Comparison of ENCODE assay signal across 8 cellular contexts in the genomic region with DNA sequence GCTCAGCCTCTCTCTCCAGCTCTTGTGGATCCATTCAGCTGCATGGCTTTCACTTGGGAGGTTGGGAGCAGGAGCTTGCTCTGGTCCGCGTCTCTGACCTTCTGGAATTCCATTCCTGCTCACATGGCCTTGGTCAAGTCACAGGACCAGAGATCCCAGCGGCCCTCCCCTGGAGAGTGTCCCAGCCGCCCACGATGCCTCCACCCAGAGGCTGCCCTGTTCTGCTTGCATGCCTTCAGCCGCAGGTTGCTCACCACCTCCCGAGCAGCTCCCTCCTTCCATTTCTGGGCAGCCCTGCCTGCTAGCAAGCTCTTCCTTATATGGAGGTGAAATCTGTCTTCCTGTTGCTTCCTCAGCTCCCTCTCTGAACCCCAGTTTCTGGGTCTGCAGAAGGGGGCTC. TPM values are rescaled to one million over a fixed set of nuclear protein-coding genes. Genes with fewer than 3 reads are reported as not detected.
A peak's percentile ranks its signal among the peaks of the same experiment; 100 is the strongest.
DNase-seq lines count a peak whose midpoint lies in the region; ATAC-seq, FAIRE-seq and TF ChIP-seq lines count a peak whose summit lies in the region.

No MANE protein-coding gene starts in this region.

- H3K4me3 ChIP-seq in A549: no peak overlapping the region
- no peak overlapping the region for H3K4me3 ChIP-seq in esophagus squamous epithelium
- H3K4me3 ChIP-seq in lower leg skin (ENCODE audit: low read depth, poor library complexity, severe bottlenecking): no peak overlapping the region

- no peak overlapping the region for H3K4me3 Mint-ChIP-seq in nephron

- FAIRE-seq in A549 (lab: Jason Lieb, UNC): no peak

- no peaks in the 10 kb centered on the region for H3K36me3 Mint-ChIP-seq in nephron (ENCODE audit: low read depth)

- peak overlapping the region; percentile 94 to 95; a peak in 5 of 6 replicates for H3K27ac ChIP-seq in A549
- H3K27ac ChIP-seq in esophagus squamous epithelium: peak overlapping the region; percentile 66 to 79 (median 69)

- H3K9me3 Mint-ChIP-seq in nephron: no peaks in the 10 kb centered on the region

- POLR2A ChIA-PET in A549 (lab: Yijun Ruan, JAX): interaction anchor here (0.7 kb wide), 1 partner anchor 8 kb away, joined by 7 read pairs; no protein-coding TSS in a partner anchor

- 77% methylated on average over 7 of the region's 7 CpGs for WGBS in A549 (ENCODE audit: missing lambda C conversion rate)
- 22 to 52% methylated on average over 6 to 7 of the region's 7 CpGs for WGBS in esophagus squamous epithelium, 2 donors
- WGBS in lower leg skin, 2 donors: 37 to 51% methylated on average over 7 of the region's 7 CpGs

- H3K9me3 ChIP-seq in A549 (no peaks in the 10 kb centered on the region), esophagus squamous epithelium (no peaks in the 10 kb centered on the region)

- peak overlapping the region; percentile 84; the same call in 2 of the 3 replicates for H3K4me2 ChIP-seq in A549

- DNase-seq in A549 (ENCODE audit: low read depth in 1 of 2, low spot score in 1 of 2): no peak
- peak; percentile 59 for DNase-seq in HT-29 (ENCODE audit: low spot score)
- no peak for DNase-seq in esophagus squamous epithelium (lab: John Stamatoyannopoulos, UW)
- no peak for DNase-seq in DMS 273 (lab: John Stamatoyannopoulos, UW; ENCODE audit: unreplicated experiment)
- no peak for DNase-seq in lower leg skin (ENCODE audit: low spot score in 2 of 2)
- DNase-seq in HuH-7.5 (ENCODE audit: low spot score): no peak

- peaks cover 49% of the 10 kb centered on the region for H3K4me1 Mint-ChIP-seq in nephron

- TF ChIP-seq RAD21 in A549 (conservative IDR thresholded peaks at IDR 0.05 in 1 of 2, IDR thresholded peaks at IDR 0.05 in 1 of 2): no peak

- peaks cover 0 to 8% (median 0%) of the 10 kb centered on the region in 3 donors for H3K36me3 ChIP-seq in esophagus squamous epithelium

- H3K4me1 ChIP-seq in A549 (peaks cover 76% of the 10 kb centered on the region), esophagus squamous epithelium (peaks cover 39 to 86% (median 49%) of the 10 kb centered on the region in 3 donors)

- H3K27me3 Mint-ChIP-seq in nephron (ENCODE audit: low read depth): no peaks in the 10 kb centered on the region

- H3K27me3 ChIP-seq in esophagus squamous epithelium: no peaks in the 10 kb centered on the region

- intact Hi-C loops in esophagus squamous epithelium (cut with DNase I): no loop called here
- intact Hi-C loops in lower leg skin (cut with DNase I; ENCODE audit: low total_unique reads): no loop called here

- no peak for ATAC-seq in A549
- no peak for ATAC-seq in HG02759 (IDR thresholded peaks at IDR 0.05; ENCODE audit: unreplicated experiment)

- TF ChIP-seq POLR2A in A549 (IDR thresholded peaks at IDR 0.05; ENCODE audit: low read length) (no peak), esophagus squamous epithelium (IDR thresholded peaks at IDR 0.05) (no peak), lower leg skin (IDR thresholded peaks at IDR 0.05) (no peak)

- CTCF ChIA-PET in A549 (lab: Yijun Ruan, JAX): interaction anchor here (0.5 to 5.7 kb wide), 6 partner anchors 16 to 354 kb away, joined by 3 to 32 read pairs (median 4); no protein-coding TSS in a partner anchor

- H3K27ac Mint-ChIP-seq in nephron: peak overlapping the region; percentile 42 to 61 (median 58)

- no peak for TF ChIP-seq EP300 in A549 (IDR thresholded peaks at IDR 0.05)

- TF ChIP-seq CTCF in A549 (IDR thresholded peaks at IDR 0.05): no peak
- TF ChIP-seq CTCF in esophagus squamous epithelium (IDR thresholded peaks at IDR 0.05): no peak
- TF ChIP-seq CTCF in nephron (IDR thresholded peaks at IDR 0.05; ENCODE audit: unreplicated experiment in 3 of 3): no peak
- TF ChIP-seq CTCF in lower leg skin (IDR thresholded peaks at IDR 0.05): no peak

TF ChIP-seq in A549, 52 proteins besides CTCF, POLR2A, EP300 and RAD21:
- TF ChIP-seq, protein P1, sequence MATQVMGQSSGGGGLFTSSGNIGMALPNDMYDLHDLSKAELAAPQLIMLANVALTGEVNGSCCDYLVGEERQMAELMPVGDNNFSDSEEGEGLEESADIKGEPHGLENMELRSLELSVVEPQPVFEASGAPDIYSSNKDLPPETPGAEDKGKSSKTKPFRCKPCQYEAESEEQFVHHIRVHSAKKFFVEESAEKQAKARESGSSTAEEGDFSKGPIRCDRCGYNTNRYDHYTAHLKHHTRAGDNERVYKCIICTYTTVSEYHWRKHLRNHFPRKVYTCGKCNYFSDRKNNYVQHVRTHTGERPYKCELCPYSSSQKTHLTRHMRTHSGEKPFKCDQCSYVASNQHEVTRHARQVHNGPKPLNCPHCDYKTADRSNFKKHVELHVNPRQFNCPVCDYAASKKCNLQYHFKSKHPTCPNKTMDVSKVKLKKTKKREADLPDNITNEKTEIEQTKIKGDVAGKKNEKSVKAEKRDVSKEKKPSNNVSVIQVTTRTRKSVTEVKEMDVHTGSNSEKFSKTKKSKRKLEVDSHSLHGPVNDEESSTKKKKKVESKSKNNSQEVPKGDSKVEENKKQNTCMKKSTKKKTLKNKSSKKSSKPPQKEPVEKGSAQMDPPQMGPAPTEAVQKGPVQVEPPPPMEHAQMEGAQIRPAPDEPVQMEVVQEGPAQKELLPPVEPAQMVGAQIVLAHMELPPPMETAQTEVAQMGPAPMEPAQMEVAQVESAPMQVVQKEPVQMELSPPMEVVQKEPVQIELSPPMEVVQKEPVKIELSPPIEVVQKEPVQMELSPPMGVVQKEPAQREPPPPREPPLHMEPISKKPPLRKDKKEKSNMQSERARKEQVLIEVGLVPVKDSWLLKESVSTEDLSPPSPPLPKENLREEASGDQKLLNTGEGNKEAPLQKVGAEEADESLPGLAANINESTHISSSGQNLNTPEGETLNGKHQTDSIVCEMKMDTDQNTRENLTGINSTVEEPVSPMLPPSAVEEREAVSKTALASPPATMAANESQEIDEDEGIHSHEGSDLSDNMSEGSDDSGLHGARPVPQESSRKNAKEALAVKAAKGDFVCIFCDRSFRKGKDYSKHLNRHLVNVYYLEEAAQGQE (IDR thresholded peaks at IDR 0.05): no peak
- TF ChIP-seq MAZ (IDR thresholded peaks at IDR 0.05; ENCODE audit: borderline replicate concordance, low read depth, low read length): no peak
- no peak for TF ChIP-seq TP53 (CRISPR knock-in tag; IDR thresholded peaks at IDR 0.05)
- no peak for TF ChIP-seq HOXB5 (CRISPR knock-in tag; IDR thresholded peaks at IDR 0.05)
- TF ChIP-seq JUNB (IDR thresholded peaks at IDR 0.05): no peak
- no peak for TF ChIP-seq ZSCAN20 (CRISPR knock-in tag; IDR thresholded peaks at IDR 0.05)
- TF ChIP-seq HEYL (CRISPR knock-in tag; IDR thresholded peaks at IDR 0.05): no peak
- TF ChIP-seq CEBPB (IDR thresholded peaks at IDR 0.05): no peak
- TF ChIP-seq, protein P2, sequence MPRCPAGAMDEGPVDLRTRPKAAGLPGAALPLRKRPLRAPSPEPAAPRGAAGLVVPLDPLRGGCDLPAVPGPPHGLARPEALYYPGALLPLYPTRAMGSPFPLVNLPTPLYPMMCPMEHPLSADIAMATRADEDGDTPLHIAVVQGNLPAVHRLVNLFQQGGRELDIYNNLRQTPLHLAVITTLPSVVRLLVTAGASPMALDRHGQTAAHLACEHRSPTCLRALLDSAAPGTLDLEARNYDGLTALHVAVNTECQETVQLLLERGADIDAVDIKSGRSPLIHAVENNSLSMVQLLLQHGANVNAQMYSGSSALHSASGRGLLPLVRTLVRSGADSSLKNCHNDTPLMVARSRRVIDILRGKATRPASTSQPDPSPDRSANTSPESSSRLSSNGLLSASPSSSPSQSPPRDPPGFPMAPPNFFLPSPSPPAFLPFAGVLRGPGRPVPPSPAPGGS (IDR thresholded peaks at IDR 0.05): no peak
- TF ChIP-seq FOSB (CRISPR knock-in tag; IDR thresholded peaks at IDR 0.05): no peak
- TF ChIP-seq, protein P3, sequence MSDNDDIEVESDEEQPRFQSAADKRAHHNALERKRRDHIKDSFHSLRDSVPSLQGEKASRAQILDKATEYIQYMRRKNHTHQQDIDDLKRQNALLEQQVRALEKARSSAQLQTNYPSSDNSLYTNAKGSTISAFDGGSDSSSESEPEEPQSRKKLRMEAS (IDR thresholded peaks at IDR 0.05): no peak
- no peak for TF ChIP-seq JUN (IDR thresholded peaks at IDR 0.05)
- TF ChIP-seq, protein P4, sequence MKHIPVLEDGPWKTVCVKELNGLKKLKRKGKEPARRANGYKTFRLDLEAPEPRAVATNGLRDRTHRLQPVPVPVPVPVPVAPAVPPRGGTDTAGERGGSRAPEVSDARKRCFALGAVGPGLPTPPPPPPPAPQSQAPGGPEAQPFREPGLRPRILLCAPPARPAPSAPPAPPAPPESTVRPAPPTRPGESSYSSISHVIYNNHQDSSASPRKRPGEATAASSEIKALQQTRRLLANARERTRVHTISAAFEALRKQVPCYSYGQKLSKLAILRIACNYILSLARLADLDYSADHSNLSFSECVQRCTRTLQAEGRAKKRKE (CRISPR knock-in tag; IDR thresholded peaks at IDR 0.05; ENCODE audit: low read depth): no peak
- no peak for TF ChIP-seq NPAS2 (CRISPR knock-in tag; IDR thresholded peaks at IDR 0.05; ENCODE audit: borderline replicate concordance)
- no peak for TF ChIP-seq TFCP2L1 (CRISPR knock-in tag; IDR thresholded peaks at IDR 0.05)

RNA-seq across cellular contexts. Expression of a gene that starts 32.6 kb away (rescaled TPM):
- polyA plus RNA-seq in A549 (2011; rRNA removed): 3.5 and 7.1 TPM in 2 replicates
- 7.1 and 11.2 TPM in 2 replicates for polyA plus RNA-seq in A549 (2012; cell fraction: cytosol; rRNA removed)
- polyA plus RNA-seq in A549 (2012; cell fraction: nucleus; rRNA removed): 27.6 and 28.1 TPM in 2 replicates
- polyA plus RNA-seq in A549 (2017; fragmentation: RNase III; extraction: RNeasy Plus Mini Kit Qiagen cat#74134 plus additional on column Dnase treatment): 18.9 to 23.8 TPM (median 23.3 TPM) in 3 replicates
- 5.7 and 9.7 TPM in 2 replicates for polyA minus RNA-seq in A549 (2011; rRNA and poly(A)+ RNA removed)
- total RNA-seq in HT-29 (2014; rRNA removed; shearing (Covaris generic)): 35.4 and 37.8 TPM in 2 replicates
- 10 to 100 TPM; 17.0 to 36.3 (median 22.3) TPM for total RNA-seq in esophagus squamous epithelium
- total RNA-seq in lower leg skin: 10 to 100 TPM; 19.4 to 38.2 (median 35.3) TPM
